In the genomic region with DNA sequence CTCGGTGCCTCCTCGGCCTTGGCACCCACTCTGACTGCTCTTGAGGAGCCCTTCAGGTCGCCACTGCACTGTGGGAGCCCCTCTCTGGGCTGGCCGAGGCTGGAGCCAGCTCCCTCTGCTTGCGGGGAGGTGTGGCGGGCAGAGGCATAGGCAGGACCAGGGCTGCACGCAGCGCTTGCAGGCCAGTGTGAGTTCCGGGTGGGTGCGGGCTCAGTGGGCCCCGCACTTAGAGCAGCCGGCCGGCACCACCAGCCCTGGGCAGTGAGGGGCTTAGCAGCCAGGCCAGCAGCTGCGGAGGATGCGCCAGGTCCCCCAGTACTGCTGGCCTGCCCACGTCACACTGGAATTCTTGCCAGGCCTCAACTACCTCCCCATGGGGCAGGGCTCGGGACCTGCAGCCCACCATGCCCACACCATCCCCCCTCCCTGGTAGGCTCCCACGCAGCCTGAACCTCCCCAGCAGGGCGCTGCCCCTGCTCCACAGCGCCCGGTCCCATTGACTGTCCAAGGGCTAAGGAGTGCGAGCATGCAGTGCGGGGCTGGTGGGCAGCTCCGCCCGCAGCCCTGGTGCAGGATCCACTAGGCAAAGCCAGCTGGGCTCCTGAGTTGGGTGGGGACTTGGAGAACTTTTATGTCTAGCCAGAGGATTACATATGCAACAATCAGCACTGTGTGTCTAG, we compare ENCODE assay signal across 32 cellular contexts.
"Had no signal": no experiment of that assay in that cellular context is flagged by ENCODE, and none has a peak within 500 bp of the region (broad histone marks: within the 10 kb centered on the region; RNA-seq: fewer than 3 reads in every experiment).

No MANE protein-coding gene starts in this region.

- H3K27me3 ChIP-seq: ascending aorta, cardiac muscle cell had no signal

- H3K27me3 Mint-ChIP-seq: activated B cell treated with CpG ODN at 0.5 μM for 24 hours; activated CD4-positive, alpha-beta memory T cell treated with anti-CD3 and anti-CD28 coated beads for 36 hours; activated naive CD8-positive, alpha-beta T cell treated with anti-CD3 and anti-CD28 coated beads for 36 hours; activated T-helper 17 cell treated with anti-CD3 and anti-CD28 coated beads, Interleukin-2, amount 50 U/mL, for 72 hours had no signal

- ATAC-seq: activated T-helper 17 cell treated with anti-CD3 and anti-CD28 coated beads, Interleukin-2, amount 50 U/mL, for 72 hours; K562; Panc1 had no signal

- H3K4me1 Mint-ChIP-seq: activated B cell treated with CpG ODN at 0.5 μM for 24 hours; activated naive CD8-positive, alpha-beta T cell treated with anti-CD3 and anti-CD28 coated beads for 36 hours; activated T-helper 17 cell treated with anti-CD3 and anti-CD28 coated beads, Interleukin-2, amount 50 U/mL, for 72 hours had no signal

- H3K4me3 Mint-ChIP-seq: activated B cell treated with CpG ODN at 0.5 μM for 24 hours; activated CD4-positive, alpha-beta memory T cell treated with anti-CD3 and anti-CD28 coated beads for 36 hours; activated naive CD8-positive, alpha-beta T cell treated with anti-CD3 and anti-CD28 coated beads for 36 hours; activated T-helper 17 cell treated with anti-CD3 and anti-CD28 coated beads, Interleukin-2, amount 50 U/mL, for 72 hours had no signal

- DNase-seq: activated B cell treated with CpG ODN at 0.5 μM for 24 hours; activated CD4-positive, alpha-beta memory T cell treated with anti-CD3 and anti-CD28 coated beads for 36 hours; activated CD4-positive, alpha-beta T cell treated with anti-CD3 and anti-CD28 coated beads for 4 hours; activated CD4-positive, alpha-beta T cell treated with anti-CD3 and anti-CD28 coated beads, Interleukin-2, amount 50 U/mL, for 1 hour; activated CD4-positive, CD25-positive, alpha-beta regulatory T cell treated with anti-CD3 and anti-CD28 coated beads, Interleukin-2, amount 50 U/mL, for 72 hours; activated CD8-positive, alpha-beta memory T cell treated with anti-CD3 and anti-CD28 coated beads, Interleukin-2, amount 50 U/mL, for 4 hours; activated effector memory CD4-positive, alpha-beta T cell treated with anti-CD3 and anti-CD28 coated beads, Interleukin-2, amount 50 U/mL, for 16 hours; activated naive CD4-positive, alpha-beta T cell; activated naive CD4-positive, alpha-beta T cell treated with anti-CD3 and anti-CD28 coated beads, Interleukin-2, amount 50 U/mL, for 16 hours; activated naive CD8-positive, alpha-beta T cell treated with anti-CD3 and anti-CD28 coated beads for 36 hours; activated T-cell treated with anti-CD3 and anti-CD28 coated beads, Interleukin-2, amount 50 U/mL, for 48 hours; amniotic stem cell; Karpas-422; NCI-H1105; NCI-H1417 treated with DMSO at 0.1 percent for 48 hours; NCI-H187 treated with DMSO at 0.1 percent for 48 hours; NCI-H2081; NCI-H2171 treated with DMSO at 0.1 percent for 48 hours; NCI-H2227 treated with DMSO at 0.1 percent for 48 hours; NCI-H446; NCI-H510A treated with DMSO at 0.1 percent for 48 hours; NCI-H69; NCI-H82; SW 1271; T-helper 1 cell; T-helper 9 cell had no signal

- H3K36me3 Mint-ChIP-seq: activated CD4-positive, alpha-beta memory T cell treated with anti-CD3 and anti-CD28 coated beads for 36 hours; activated naive CD8-positive, alpha-beta T cell treated with anti-CD3 and anti-CD28 coated beads for 36 hours had no signal

- H3K27ac ChIP-seq: ascending aorta, cardiac muscle cell, VCaP had no signal

- H3K27ac Mint-ChIP-seq: activated B cell treated with CpG ODN at 0.5 μM for 24 hours; activated CD4-positive, alpha-beta memory T cell treated with anti-CD3 and anti-CD28 coated beads for 36 hours; activated naive CD8-positive, alpha-beta T cell treated with anti-CD3 and anti-CD28 coated beads for 36 hours; activated T-helper 17 cell treated with anti-CD3 and anti-CD28 coated beads, Interleukin-2, amount 50 U/mL, for 72 hours had no signal

- H3K36me3 ChIP-seq: ascending aorta, cardiac muscle cell had no signal

- H3K4me3 ChIP-seq: ascending aorta, cardiac muscle cell, K562 had no signal

- H3K4me1 ChIP-seq: ascending aorta had no signal
